In the genomic region with DNA sequence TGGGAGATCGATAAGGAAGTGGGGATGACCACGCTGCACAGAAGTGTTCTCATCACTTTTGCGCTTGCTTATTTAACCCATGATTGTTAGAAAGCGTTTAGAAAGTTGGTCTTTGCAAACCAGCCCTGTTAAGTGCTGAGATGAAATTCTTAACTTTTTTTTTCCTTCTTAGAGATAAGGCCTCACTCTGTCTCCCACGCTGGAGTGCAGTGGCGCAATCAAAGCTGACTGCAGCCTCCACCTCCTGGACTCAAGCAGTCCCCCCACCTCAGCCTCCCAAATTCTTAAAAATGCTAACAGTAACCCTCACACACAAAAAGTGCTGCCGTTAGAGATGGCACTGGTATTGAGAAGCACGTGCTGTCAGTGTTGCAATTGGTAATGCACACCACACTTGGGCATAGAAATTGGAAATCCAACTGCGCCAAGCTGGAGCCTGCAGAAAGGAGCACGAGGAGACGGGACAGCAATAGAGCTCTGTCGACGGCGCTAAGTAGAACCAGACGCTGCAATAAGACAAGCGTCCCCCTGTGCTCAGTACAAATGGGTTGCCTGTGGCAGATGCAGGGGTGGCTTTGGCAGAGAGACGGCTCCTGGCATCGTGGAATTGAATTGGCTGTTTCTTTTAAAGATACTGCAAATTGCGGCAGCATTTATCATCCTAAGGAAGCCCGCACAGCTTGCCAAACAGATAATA, we compare ENCODE assay signal across 13 cellular contexts.
"Had no signal": no experiment of that assay in that cellular context is flagged by ENCODE, and none has a peak within 500 bp of the region (broad histone marks: within the 10 kb centered on the region; RNA-seq: fewer than 3 reads in every experiment).

No MANE protein-coding gene starts in this region.

- H3K4me3 ChIP-seq: heart right ventricle, upper lobe of left lung had no signal

- H3K4me1 ChIP-seq: foreskin keratinocyte, parathyroid adenoma, upper lobe of left lung had no signal

- H3K36me3 ChIP-seq: heart right ventricle, upper lobe of left lung had no signal

- DNase-seq: activated CD4-positive, alpha-beta memory T cell treated with anti-CD3 and anti-CD28 coated beads, Interleukin-2, amount 10 ng/mL, durations not matched to agents 7 days and 5 days; activated T-cell treated with anti-CD3 and anti-CD28 coated beads, Interleukin-2, amount 50 U/mL, for 48 hours; dermis blood vessel endothelial cell; foreskin keratinocyte; heart right ventricle; left ventricle myocardium superior; right cardiac atrium; T-cell; T1000; upper lobe of left lung had no signal

- H3K36me3 Mint-ChIP-seq: stimulated activated effector memory CD8-positive, alpha-beta T cell treated with anti-CD3 and anti-CD28 coated beads, Interleukin-12 subunit alpha, Interleukin-12 subunit beta, amount 100 ng/mL, for 72 hours had no signal

- H3K9me3 Mint-ChIP-seq: activated CD4-positive, alpha-beta memory T cell treated with anti-CD3 and anti-CD28 coated beads, Interleukin-2, amount 10 ng/mL, durations not matched to agents 7 days and 5 days; stimulated activated effector memory CD8-positive, alpha-beta T cell treated with anti-CD3 and anti-CD28 coated beads, Interleukin-12 subunit alpha, Interleukin-12 subunit beta, amount 100 ng/mL, for 72 hours; T-cell had no signal

- H3K9me3 ChIP-seq: heart right ventricle, upper lobe of left lung had no signal

- H3K4me3 Mint-ChIP-seq: activated CD4-positive, alpha-beta memory T cell treated with anti-CD3 and anti-CD28 coated beads, Interleukin-2, amount 10 ng/mL, durations not matched to agents 7 days and 5 days; stimulated activated effector memory CD8-positive, alpha-beta T cell treated with anti-CD3 and anti-CD28 coated beads, Interleukin-12 subunit alpha, Interleukin-12 subunit beta, amount 100 ng/mL, for 72 hours; T-cell had no signal

- H3K27ac Mint-ChIP-seq: activated CD4-positive, alpha-beta memory T cell treated with anti-CD3 and anti-CD28 coated beads, Interleukin-2, amount 10 ng/mL, durations not matched to agents 7 days and 5 days; stimulated activated effector memory CD8-positive, alpha-beta T cell treated with anti-CD3 and anti-CD28 coated beads, Interleukin-12 subunit alpha, Interleukin-12 subunit beta, amount 100 ng/mL, for 72 hours; T-cell had no signal

- ATAC-seq: foreskin keratinocyte; right cardiac atrium; stimulated activated effector memory CD8-positive, alpha-beta T cell treated with anti-CD3 and anti-CD28 coated beads, Interleukin-12 subunit alpha, Interleukin-12 subunit beta, amount 100 ng/mL, for 72 hours; T-cell had no signal

- H3K27me3 ChIP-seq: foreskin keratinocyte, upper lobe of left lung had no signal

- H3K27ac ChIP-seq: foreskin keratinocyte, heart right ventricle, parathyroid adenoma, upper lobe of left lung, VCaP had no signal

- H3K27me3 Mint-ChIP-seq: activated CD4-positive, alpha-beta memory T cell treated with anti-CD3 and anti-CD28 coated beads, Interleukin-2, amount 10 ng/mL, durations not matched to agents 7 days and 5 days; T-cell had no signal
